16 cellular contexts compared by ENCODE assay signal in genomic region chr16:65523258-65523950, GRCh38.
DNase-seq lines count a peak whose midpoint lies in the region; ATAC-seq and TF ChIP-seq lines count a peak whose summit lies in the region.
"Had no signal": no experiment of that assay in that cellular context is flagged by ENCODE, and none has a peak within 500 bp of the region (broad histone marks: within the 10 kb centered on the region; RNA-seq: fewer than 3 reads in every experiment).

No MANE protein-coding gene starts in this region.

- no peak overlapping the region for H2BK5ac ChIP-seq in H9 (ENCODE audit: insufficient read length, low read length)

- H3K9me3 ChIP-seq in BLaER1 (peaks cover 13% of the 10 kb centered on the region; the same call in 1 of the 2 replicates), H9 (ENCODE audit: control insufficient read depth, low read depth, low read length) (no peaks in the 10 kb centered on the region), PC-3 (ENCODE audit: low read length) (no peaks in the 10 kb centered on the region), SK-N-SH (no peaks in the 10 kb centered on the region)

- H3K23ac ChIP-seq in H9 (ENCODE audit: insufficient read length, low read depth, low read length), result no peak overlapping the region

- TF ChIP-seq CTCF in H9 (conservative IDR thresholded peaks at IDR 0.05) (no peak), WTC11 (IDR thresholded peaks at IDR 0.05) (no peak), neural crest cell (conservative IDR thresholded peaks at IDR 0.05) (no peak), PC-3 (conservative IDR thresholded peaks at IDR 0.05; ENCODE audit: low read depth, low read length) (no peak), brain microvascular endothelial cell (IDR thresholded peaks at IDR 0.05; ENCODE audit: low read depth, low read length, missing control alignments) (no peak), SK-N-SH (IDR thresholded peaks at IDR 0.05) (no peak), GM10248 (IDR thresholded peaks at IDR 0.05; ENCODE audit: control extremely low read depth, extremely low read depth, low read depth, missing control alignments) (no peak)

- TF ChIP-seq EP300 in SK-N-SH (IDR thresholded peaks at IDR 0.05; ENCODE audit: borderline replicate concordance in 1 of 2, low read depth in 1 of 2, low read length in 1 of 2), result no peak

- H3K4me3 ChIP-seq in BLaER1 (no peak overlapping the region), PC-3 (ENCODE audit: low read length) (no peak overlapping the region), brain microvascular endothelial cell (ENCODE audit: low read depth, low read length) (no peak overlapping the region), SK-N-SH (ENCODE audit: low read depth in 2 of 2, low read length in 1 of 2) (no peak overlapping the region)

- H4K8ac ChIP-seq in H9 (replicated peaks; ENCODE audit: insufficient read length, low read depth, low read length), result no peak overlapping the region

- peak overlapping the region; percentile 79 to 93 (median 83); a peak in 5 of 7 replicates for H3K27ac Mint-ChIP-seq in H9
- H3K27ac Mint-ChIP-seq in WTC11, result peak overlapping the region; percentile 78
- peak overlapping the region; percentile 76 for H3K27ac Mint-ChIP-seq in neural crest cell (ENCODE audit: unreplicated experiment)

- intact Hi-C loops in PC-3 (cut with micrococcal nuclease), result no loop called here

- H2BK120ac ChIP-seq in H9 (ENCODE audit: low read depth, low read length, poor library complexity, severe bottlenecking), result no peak overlapping the region

- H3K4me1 ChIP-seq in BLaER1 (peaks cover 66% of the 10 kb centered on the region), H9 (ENCODE audit: insufficient read depth, low read length) (peaks cover 23% of the 10 kb centered on the region), PC-3 (ENCODE audit: insufficient read depth, low read length) (peaks cover 8% of the 10 kb centered on the region; the same call in 1 of the 2 replicates), SK-N-SH (ENCODE audit: control insufficient read depth in 1 of 2, insufficient read depth in 2 of 2, low read depth in 1 of 2, low read length in 1 of 2) (peaks cover 0 to 12% of the 10 kb centered on the region in 2 experiments; a peak in 2 of 4 replicates)

- H3K18ac ChIP-seq in H9 (ENCODE audit: insufficient read length, low read depth, low read length), result no peak overlapping the region

- no peak overlapping the region for H2BK20ac ChIP-seq in H9 (ENCODE audit: low read depth, low read length, poor library complexity, severe bottlenecking)

- in situ Hi-C loops in brain microvascular endothelial cell (cut with HindIII; ENCODE audit: low pct_ligation_motif_present, low sequenced_read_pairs), result no loop called here

- no peaks in the 10 kb centered on the region for H3F3A ChIP-seq in PC-3 (ENCODE audit: low read length, unreplicated experiment)
- no peaks in the 10 kb centered on the region for H3F3A ChIP-seq in SK-N-SH (replicated peaks; ENCODE audit: insufficient read depth)

- H3K23me2 ChIP-seq in H9 (ENCODE audit: insufficient read length, low read depth, low read length, poor library complexity, severe bottlenecking), result no peaks in the 10 kb centered on the region

- DNase-seq in H9, result no peak
- DNase-seq in WTC11 (ENCODE audit: low spot score), result no peak
- no peak for DNase-seq in neural crest cell (ENCODE audit: low read depth, low spot score)
- no peak for DNase-seq in PC-3
- DNase-seq in brain microvascular endothelial cell, result no peak
- DNase-seq in SK-N-SH, result no peak
- no peak for DNase-seq in GM10248 (ENCODE audit: extremely low spot score)
- DNase-seq: COR-L47, DMS53, H7, NCI-H1436, NCI-H2029, NCI-H524, OCI-M1 had no signal

- no peak overlapping the region for H3K56ac ChIP-seq in H9 (ENCODE audit: insufficient read length, low read depth, low read length)

- CTCF ChIA-PET in WTC11 (lab: Charles Lee), result no interaction called here
- CTCF ChIA-PET in PC-3 (lab: Charles Lee), result no interaction called here
- CTCF ChIA-PET in SK-N-SH (lab: Yijun Ruan, JAX), result no interaction called here
- CTCF ChIA-PET in GM10248 (lab: Yijun Ruan, JAX), result interaction anchor here (1.4 kb wide), 1 partner anchor 9 kb away, joined by 4 read pairs; no protein-coding TSS in a partner anchor

- no peaks in the 10 kb centered on the region for H3K27me3 ChIP-seq in BLaER1
- no peaks in the 10 kb centered on the region for H3K27me3 ChIP-seq in H9 (ENCODE audit: insufficient read depth, low read length)
- no peaks in the 10 kb centered on the region for H3K27me3 ChIP-seq in PC-3 (ENCODE audit: low read length)
- no peaks in the 10 kb centered on the region for H3K27me3 ChIP-seq in brain microvascular endothelial cell (replicated peaks)
- no peaks in the 10 kb centered on the region for H3K27me3 ChIP-seq in SK-N-SH (ENCODE audit: insufficient read depth)

- H3K27ac ChIP-seq in BLaER1 (no peak overlapping the region), H9 (ENCODE audit: insufficient read length, low read depth, low read length) (no peak overlapping the region), PC-3 (ENCODE audit: low read length) (no peak overlapping the region), brain microvascular endothelial cell (no peak overlapping the region), SK-N-SH (ENCODE audit: low read depth in 2 of 2, low read length in 1 of 2) (no peak overlapping the region)
- H3K27ac ChIP-seq: RWPE1 had no signal

- H2BK12ac ChIP-seq in H9 (ENCODE audit: insufficient read length, low read depth, low read length), result no peak overlapping the region

- H3K27me3 Mint-ChIP-seq in H9 (ENCODE audit: low read depth), result peaks cover 5% of the 10 kb centered on the region
- H3K27me3 Mint-ChIP-seq in WTC11 (ENCODE audit: low read depth), result peaks cover 7% of the 10 kb centered on the region; the same call in 1 of the 2 replicates
- H3K27me3 Mint-ChIP-seq in neural crest cell (ENCODE audit: low read depth), result peaks cover 39% of the 10 kb centered on the region

- no CpG with 5 or more reads among the region's 6 CpGs for WGBS in H9 (ENCODE audit: extremely low coverage, insufficient read length, low lambda C conversion rate)
- WGBS in SK-N-SH (ENCODE audit: low lambda C conversion rate), result 82% methylated on average over 6 of the region's 6 CpGs

- TF ChIP-seq RAD21 in SK-N-SH (IDR thresholded peaks at IDR 0.05; ENCODE audit: low read length), result no peak

- peaks cover 4 to 8% of the 10 kb centered on the region in 2 experiments for H3K9me3 Mint-ChIP-seq in H9
- H3K9me3 Mint-ChIP-seq in WTC11, result peaks cover 10% of the 10 kb centered on the region
- no peaks in the 10 kb centered on the region for H3K9me3 Mint-ChIP-seq in neural crest cell

- H3K4me1 Mint-ChIP-seq in H9 (peaks cover 56 to 58% of the 10 kb centered on the region in 2 experiments), WTC11 (peaks cover 50% of the 10 kb centered on the region), neural crest cell (peaks cover 42% of the 10 kb centered on the region)

- no TSS peak for BruUV-seq in PC-3 (replicated peaks; lab: Mats Ljungman, UMichigan)

- no peaks in the 10 kb centered on the region for H3K36me3 ChIP-seq in BLaER1
- no peaks in the 10 kb centered on the region for H3K36me3 ChIP-seq in PC-3 (ENCODE audit: low read depth, low read length)
- no peaks in the 10 kb centered on the region for H3K36me3 ChIP-seq in brain microvascular endothelial cell (replicated peaks)
- no peaks in the 10 kb centered on the region for H3K36me3 ChIP-seq in SK-N-SH (replicated peaks in 1 of 2; ENCODE audit: control insufficient read depth in 1 of 2, insufficient read depth in 2 of 2, low read length in 1 of 2)

- no peak overlapping the region for H3T11ph ChIP-seq in H9 (ENCODE audit: low read length)

- POLR2A ChIA-PET in WTC11 (lab: Charles Lee), result no interaction called here
- POLR2A ChIA-PET in PC-3 (lab: Charles Lee; ENCODE audit: unreplicated experiment), result no interaction called here
- POLR2A ChIA-PET in SK-N-SH (lab: Yijun Ruan, JAX), result no interaction called here
- POLR2A ChIA-PET in GM10248 (lab: Yijun Ruan, JAX), result no interaction called here

- H2AFZ ChIP-seq in H9 (ENCODE audit: low read length), result no peak overlapping the region
- no peak overlapping the region for H2AFZ ChIP-seq in PC-3 (ENCODE audit: low read length)
- H2AFZ ChIP-seq in SK-N-SH (ENCODE audit: low read depth), result no peak overlapping the region

- ATAC-seq in WTC11, result peak; percentile 37; the same call in 1 of the 2 replicates
- ATAC-seq in PC-3, result no peak

- H3K36me3 Mint-ChIP-seq in H9 (ENCODE audit: insufficient read depth in 1 of 3, low read depth in 3 of 3) (peaks cover 3 to 12% (median 4%) of the 10 kb centered on the region in 3 experiments; a peak in 5 of 7 replicates), WTC11 (peaks cover 8% of the 10 kb centered on the region), neural crest cell (ENCODE audit: low read depth) (no peaks in the 10 kb centered on the region)

- no peak overlapping the region; a peak in 1 of 5 replicates for H3K4me3 Mint-ChIP-seq in H9
- H3K4me3 Mint-ChIP-seq in WTC11, result no peak overlapping the region
- H3K4me3 Mint-ChIP-seq in neural crest cell, result peak overlapping the region; percentile 47

- no peaks in the 10 kb centered on the region for H3K9me2 ChIP-seq in PC-3 (replicated peaks; ENCODE audit: low read length)
- H3K9me2 ChIP-seq in SK-N-SH, result no peaks in the 10 kb centered on the region

- peak overlapping the region; percentile 79 for H3K4me2 ChIP-seq in BLaER1
- peak overlapping the region; percentile 14 for H3K4me2 ChIP-seq in H9 (ENCODE audit: insufficient read depth, insufficient read length, low read length)
- no peak overlapping the region for H3K4me2 ChIP-seq in PC-3 (ENCODE audit: low read length)
- H3K4me2 ChIP-seq in SK-N-SH, result no peak overlapping the region

- H3K4ac ChIP-seq in H9 (ENCODE audit: low read depth, low read length), result no peak overlapping the region

- H4K5ac ChIP-seq in H9 (ENCODE audit: insufficient read length, low read depth, low read length), result no peak overlapping the region

- no peak overlapping the region for H2BK15ac ChIP-seq in H9 (ENCODE audit: low read depth, low read length)

- H4K20me1 ChIP-seq in BLaER1 (no peaks in the 10 kb centered on the region), H9 (ENCODE audit: control insufficient read depth, insufficient read depth, insufficient read length) (no peaks in the 10 kb centered on the region), PC-3 (ENCODE audit: low read length) (no peaks in the 10 kb centered on the region), SK-N-SH (ENCODE audit: insufficient read depth) (no peaks in the 10 kb centered on the region)

- H3K9ac ChIP-seq in BLaER1 (no peak overlapping the region), H9 (ENCODE audit: extremely low read depth, insufficient read length, low read length) (no peak overlapping the region), PC-3 (ENCODE audit: low read length) (no peak overlapping the region), SK-N-SH (no peak overlapping the region)

- H3K79me2 ChIP-seq in H9 (ENCODE audit: insufficient read depth, low read length), result no peaks in the 10 kb centered on the region
- H3K79me2 ChIP-seq in PC-3 (ENCODE audit: low read length), result no peaks in the 10 kb centered on the region
- H3K79me2 ChIP-seq in SK-N-SH (ENCODE audit: insufficient read depth), result no peaks in the 10 kb centered on the region

- no peak overlapping the region for H2AK5ac ChIP-seq in H9 (ENCODE audit: insufficient read length, low read length)

- H4K91ac ChIP-seq in H9 (ENCODE audit: insufficient read length, low read depth, low read length), result no peak overlapping the region

- no peak overlapping the region; the same call in 1 of the 2 replicates for H3K14ac ChIP-seq in H9 (ENCODE audit: insufficient read depth, low read length)

- no peaks in the 10 kb centered on the region for H3K79me1 ChIP-seq in H9 (ENCODE audit: insufficient read depth, low read depth, low read length, poor library complexity, severe bottlenecking)

Comparison
In these comparisons a context has a peak if more than half of its experiments do, and no peak if none do; other contexts are left out.
1. H3K4me2 ChIP-seq: peak in BLaER1 (single experiment) and H9 (single experiment); none in PC-3 (single experiment) and SK-N-SH (single experiment).
2. Peak in every context shown above with its lines, with median percentiles within 50 percentile points of each other: H3K27ac Mint-ChIP-seq.